In the genomic region with DNA sequence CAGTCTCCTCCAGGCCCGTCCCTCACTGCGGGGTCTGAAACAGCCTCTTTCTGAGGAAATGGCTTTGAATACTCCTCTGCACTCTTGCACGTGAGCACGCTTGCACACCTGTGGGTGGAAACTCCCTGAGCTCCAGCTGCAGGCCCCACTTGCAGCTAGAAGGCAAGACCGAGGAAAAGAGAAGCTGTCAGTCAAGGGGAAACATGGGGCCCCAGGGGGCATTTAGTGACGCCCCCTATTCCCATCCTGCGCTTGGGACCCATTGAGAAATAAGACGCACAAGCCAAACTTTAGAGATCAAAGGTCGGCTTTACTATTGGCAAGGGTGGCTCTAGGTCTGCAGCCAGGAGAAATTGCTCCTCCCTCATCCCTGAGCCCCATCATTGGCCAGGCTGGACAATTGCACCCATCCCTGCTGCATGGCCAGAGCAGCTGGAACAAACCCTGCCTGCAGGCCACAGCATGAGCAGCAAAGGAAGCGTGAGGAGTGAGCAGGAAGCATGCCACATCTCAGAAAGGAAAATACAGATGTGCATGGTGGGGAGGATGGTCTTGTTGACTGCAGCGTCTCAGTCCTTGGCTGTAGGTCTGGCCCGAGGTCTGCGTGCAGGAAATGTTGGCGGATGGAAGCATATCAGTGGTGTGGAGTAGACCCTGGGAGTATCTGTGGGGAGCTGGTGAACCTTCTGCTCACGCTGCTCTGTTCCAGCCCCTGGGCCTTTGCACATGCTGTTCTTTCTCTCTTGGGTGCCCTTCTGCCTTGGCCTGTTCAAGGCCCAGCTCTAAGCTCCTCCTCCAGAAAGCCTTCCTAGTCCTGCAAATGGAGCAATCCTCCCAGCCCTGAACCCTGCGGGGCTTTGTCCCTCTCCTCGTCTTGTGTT, we compare ENCODE assay signal across 29 cellular contexts.
"Had no signal": no experiment of that assay in that cellular context is flagged by ENCODE, and none has a peak within 500 bp of the region (broad histone marks: within the 10 kb centered on the region; RNA-seq: fewer than 3 reads in every experiment).

No MANE protein-coding gene starts in this region.

- H3K36me3 ChIP-seq: breast epithelium, esophagus muscularis mucosa, heart left ventricle, lower lobe of right lung, neural progenitor cell, sigmoid colon, transverse colon had no signal

- H3K4me2 ChIP-seq: neural progenitor cell had no signal

- H2AFZ ChIP-seq: neural progenitor cell had no signal

- H3K4me1 ChIP-seq: breast epithelium, foreskin keratinocyte, neural progenitor cell, transverse colon had no signal

- H3K27me3 ChIP-seq: breast epithelium, esophagus muscularis mucosa, heart left ventricle, neural progenitor cell, sigmoid colon, testis, transverse colon had no signal

- H3K4me1 Mint-ChIP-seq: activated T-helper 17 cell treated with anti-CD3 and anti-CD28 coated beads, Interleukin-2, amount 50 U/mL, for 72 hours; central memory CD8-positive, alpha-beta T cell; immature natural killer cell had no signal

- H3K4me3 ChIP-seq: breast epithelium, esophagus muscularis mucosa, heart left ventricle, lower lobe of right lung, neural progenitor cell, sigmoid colon, testis, transverse colon had no signal

- H3K27me3 Mint-ChIP-seq: activated CD8-positive, alpha-beta T cell treated with anti-CD3 and anti-CD28 coated beads for 36 hours; central memory CD8-positive, alpha-beta T cell had no signal

- H3K27ac Mint-ChIP-seq: activated CD8-positive, alpha-beta T cell treated with anti-CD3 and anti-CD28 coated beads for 36 hours; activated T-helper 17 cell treated with anti-CD3 and anti-CD28 coated beads, Interleukin-2, amount 50 U/mL, for 72 hours; immature natural killer cell; natural killer cell; WTC11 had no signal

- DNase-seq: activated CD4-positive, alpha-beta T cell treated with anti-CD3 and anti-CD28 coated beads for 1 hour; activated CD4-positive, alpha-beta T cell treated with anti-CD3 and anti-CD28 coated beads, Interleukin-2, amount 50 U/mL, for 1 hour; activated CD8-positive, alpha-beta T cell treated with anti-CD3 and anti-CD28 coated beads for 36 hours; activated gamma-delta T cell treated with Interleukin-2 at 50 U/mL for 16 hours; activated naive CD4-positive, alpha-beta T cell treated with anti-CD3 and anti-CD28 coated beads, Interleukin-2, amount 50 U/mL, for 16 hours; activated T-cell treated with anti-CD3 and anti-CD28 coated beads, Interleukin-2, amount 50 U/mL, for 4 hours; amniotic stem cell; dermis blood vessel endothelial cell; effector CD4-positive, alpha-beta T cell; foreskin keratinocyte; hypothalamus; immature natural killer cell; mesendoderm; natural killer cell; sigmoid colon; small intestine; stimulated activated CD4-positive, alpha-beta T cell treated with anti-CD3 and anti-CD28 coated beads, Interleukin-1b, Interleukin-23, amount 100 ng/mL, for 48 hours; stimulated activated naive CD4-positive, alpha-beta T cell; T-helper 2 cell; testis; transverse colon had no signal

- ATAC-seq: activated CD8-positive, alpha-beta T cell treated with anti-CD3 and anti-CD28 coated beads for 36 hours; activated T-cell treated with anti-CD3 and anti-CD28 coated beads, Interleukin-2, amount 50 U/mL, for 4 hours; activated T-helper 17 cell treated with anti-CD3 and anti-CD28 coated beads, Interleukin-2, amount 50 U/mL, for 72 hours; foreskin keratinocyte; heart left ventricle; lower lobe of right lung; natural killer cell; WTC11 had no signal

- H3K9ac ChIP-seq: neural progenitor cell had no signal

- H3K9me3 ChIP-seq: sigmoid colon, testis had no signal

- H3K9me3 Mint-ChIP-seq: central memory CD8-positive, alpha-beta T cell had no signal

- H3K27ac ChIP-seq: breast epithelium, esophagus muscularis mucosa, foreskin keratinocyte, heart left ventricle, lower lobe of right lung, neural progenitor cell, sigmoid colon, testis, transverse colon had no signal

- H3K4me3 Mint-ChIP-seq: activated CD8-positive, alpha-beta T cell treated with anti-CD3 and anti-CD28 coated beads for 36 hours; activated T-cell treated with anti-CD3 and anti-CD28 coated beads, Interleukin-2, amount 50 U/mL, for 4 hours; activated T-helper 17 cell treated with anti-CD3 and anti-CD28 coated beads, Interleukin-2, amount 50 U/mL, for 72 hours; central memory CD8-positive, alpha-beta T cell; immature natural killer cell; natural killer cell; neural progenitor cell; WTC11 had no signal
